ENCODE assay signal across 9 cellular contexts in genomic region chr11:79413258-79413657, GRCh38. TPM values are rescaled to one million over a fixed set of nuclear protein-coding genes. Genes with fewer than 3 reads are reported as not detected.
A peak's percentile ranks its signal among the peaks of the same experiment; 100 is the strongest.
DNase-seq lines count a peak whose midpoint lies in the region; ATAC-seq and TF ChIP-seq lines count a peak whose summit lies in the region.
"Had no signal": no experiment of that assay in that cellular context is flagged by ENCODE, and none has a peak within 500 bp of the region (broad histone marks: within the 10 kb centered on the region; RNA-seq: fewer than 3 reads in every experiment).

No MANE protein-coding gene starts in this region.

- DNase-seq in NCI-H748 (lab: John Stamatoyannopoulos, UW; ENCODE audit: unreplicated experiment) (peak; percentile 50), NCI-H748 treated with DMSO at 0.1 percent for 48 hours (lab: John Stamatoyannopoulos, UW) (no peak), cardiac fibroblast (ENCODE audit: low read depth in 2 of 2) (peak; percentile 87 to 90), left colon (peak; percentile 47 to 66), aorta (peak; percentile 92), GDM1 (lab: John Stamatoyannopoulos, UW) (no peak), NCI-H2107 treated with DMSO at 0.1 percent for 48 hours (lab: John Stamatoyannopoulos, UW; ENCODE audit: unreplicated experiment) (no peak), NCI-H774 (lab: John Stamatoyannopoulos, UW) (no peak)

- no peak for TF ChIP-seq CTCF in cardiac fibroblast (IDR thresholded peaks at IDR 0.05; ENCODE audit: low read depth, low read length)

- 2 to 4% methylated on average over 4 of the region's 4 CpGs for WGBS in aorta, 2 donors

- peak overlapping the region in 1 of 2 donors; percentile 33 for H3K27ac ChIP-seq in aorta (ENCODE audit: low read depth in 1 of 2, low read length in 2 of 2)

- H3K4me3 ChIP-seq in cardiac fibroblast (replicated peaks in 1 of 2; ENCODE audit: low read depth in 2 of 2, low read length in 2 of 2), result no peak overlapping the region
- H3K4me3 ChIP-seq in aorta (ENCODE audit: low read length in 2 of 2), result no peak overlapping the region

- H3K9me3 ChIP-seq in aorta (ENCODE audit: control insufficient read depth, low read length), result no peaks in the 10 kb centered on the region

- intact Hi-C loops in left colon (cut with DNase I, micrococcal nuclease) (no loop called here), aorta (cut with DNase I) (loop anchor here in 1 of 2 donors (10.0 kb wide), 1 partner anchor 238 kb away; no protein-coding TSS in a partner anchor)

- H3K4me1 ChIP-seq in aorta (ENCODE audit: control insufficient read depth in 1 of 2, insufficient read depth in 2 of 2, low read length in 2 of 2), result peaks cover 0 to 11% of the 10 kb centered on the region in 2 donors

- no peaks in the 10 kb centered on the region for H3K27me3 ChIP-seq in aorta (ENCODE audit: control insufficient read depth in 1 of 2, insufficient read depth in 2 of 2, low read length in 1 of 2)

- no peak for ATAC-seq in left colon
- ATAC-seq in aorta (ENCODE audit: low FRiP score), result peak; percentile 91

- no peaks in the 10 kb centered on the region for H3K36me3 ChIP-seq in aorta (ENCODE audit: control insufficient read depth in 1 of 2, insufficient read depth in 2 of 2, low read length in 1 of 2)

RNA-seq across cellular contexts. Expression of gene TENM4, which starts 27.6 kb away (rescaled TPM):
- total RNA-seq in left colon (1 to 10 TPM in 1 of 2 donors, under 1 TPM in 1; 0.92 to 1.7 TPM), aorta (1 to 10 TPM; 4.7 to 9.1 TPM)
- polyA plus RNA-seq in aorta, result under 1 TPM; 0.20 to 0.25 TPM
- total RNA-seq: activated CD8-positive, alpha-beta memory T cell treated with anti-CD3 and anti-CD28 coated beads for 36 hours had no signal

Comparison
In these comparisons a context has a peak if more than half of its experiments do, and no peak if none do; other contexts are left out.
1. DNase-seq: peak in NCI-H748 (single experiment), cardiac fibroblast (2 of 2), left colon (2 of 2) and aorta (2 of 2); none in NCI-H748 treated with DMSO at 0.1 percent for 48 hours (single experiment), GDM1 (single experiment), NCI-H2107 treated with DMSO at 0.1 percent for 48 hours (single experiment) and NCI-H774 (single experiment).